In genomic region chr19:3672993-3673392, GRCh38 we compare ENCODE assay signal across 1 cellular context.
TF ChIP-seq lines count a peak whose summit lies in the region.

No MANE protein-coding gene starts in this region.

TF ChIP-seq in WTC11, 78 proteins besides CTCF, POLR2A, EP300 and RAD21 (continued from another document):
- TF ChIP-seq IRF1 (CRISPR knock-in tag; IDR thresholded peaks at IDR 0.05), result no peak
- TF ChIP-seq ZNF138 (CRISPR knock-in tag; conservative IDR thresholded peaks at IDR 0.05), result no peak
- no peak for TF ChIP-seq ERG (CRISPR knock-in tag; IDR thresholded peaks at IDR 0.05)
- TF ChIP-seq GABPB1 (CRISPR knock-in tag; IDR thresholded peaks at IDR 0.05), result no peak
- TF ChIP-seq FOXP4 (CRISPR knock-in tag; IDR thresholded peaks at IDR 0.05), result no peak
- TF ChIP-seq MLX (CRISPR knock-in tag; IDR thresholded peaks at IDR 0.05), result no peak
- no peak for TF ChIP-seq E2F5 (CRISPR knock-in tag; IDR thresholded peaks at IDR 0.05)
- no peak for TF ChIP-seq CBFB (CRISPR knock-in tag; IDR thresholded peaks at IDR 0.05; ENCODE audit: low read depth)
- no peak for TF ChIP-seq TEAD1 (CRISPR knock-in tag; IDR thresholded peaks at IDR 0.05)
- no peak for TF ChIP-seq ATF3 (CRISPR knock-in tag; conservative IDR thresholded peaks at IDR 0.05)
- TF ChIP-seq EMX1 (CRISPR knock-in tag; IDR thresholded peaks at IDR 0.05), result no peak
- TF ChIP-seq PRDM15 (CRISPR knock-in tag; IDR thresholded peaks at IDR 0.05), result no peak
- TF ChIP-seq TEAD4 (CRISPR knock-in tag; IDR thresholded peaks at IDR 0.05), result no peak
- no peak for TF ChIP-seq ATF2 (CRISPR knock-in tag; IDR thresholded peaks at IDR 0.05; ENCODE audit: borderline replicate concordance, low read depth)
TF ChIP-seq in WTC11: peak in this region for 0.
